Comparison of ENCODE assay signal across 29 cellular contexts in genomic region chr17:7418472-7419152, GRCh38. TPM values are rescaled to one million over a fixed set of nuclear protein-coding genes. Genes with fewer than 3 reads are reported as not detected.
"Had no signal": no experiment of that assay in that cellular context is flagged by ENCODE, and none has a peak within 500 bp of the region (broad histone marks: within the 10 kb centered on the region; RNA-seq: fewer than 3 reads in every experiment).

No MANE protein-coding gene starts in this region.

- H3K27ac ChIP-seq: KMS-11 had no signal

- H3K9ac ChIP-seq: KMS-11 had no signal

- H3K4me2 ChIP-seq: KMS-11 had no signal

- ATAC-seq: activated CD8-positive, alpha-beta memory T cell treated with anti-CD3 and anti-CD28 coated beads, Interleukin-2, amount 10 ng/mL, durations not matched to agents 7 days and 5 days; activated naive CD4-positive, alpha-beta T cell treated with anti-CD3 and anti-CD28 coated beads, Interleukin-2, amount 50 U/mL, for 72 hours; activated naive CD8-positive, alpha-beta T cell treated with anti-CD3 and anti-CD28 coated beads, Interleukin-2, amount 50 U/mL, for 24 hours; T-helper 17 cell; WTC11 had no signal

- DNase-seq: activated CD4-positive, alpha-beta T cell treated with anti-CD3 and anti-CD28 coated beads for 1 hour; activated CD4-positive, alpha-beta T cell treated with anti-CD3 and anti-CD28 coated beads, Interleukin-2, amount 10 ng/mL, durations not matched to agents 24 days and 14 days; activated CD4-positive, alpha-beta T cell treated with anti-CD3 and anti-CD28 coated beads, Interleukin-2, amount 50 U/mL, for 48 hours; activated CD8-positive, alpha-beta memory T cell treated with anti-CD3 and anti-CD28 coated beads, Interleukin-2, amount 10 ng/mL, durations not matched to agents 7 days and 5 days; activated effector memory CD4-positive, alpha-beta T cell treated with Interleukin-2 at 50 U/mL for 16 hours; activated naive CD4-positive, alpha-beta T cell; activated naive CD8-positive, alpha-beta T cell treated with anti-CD3 and anti-CD28 coated beads, Interleukin-2, amount 50 U/mL, for 24 hours; activated T-cell treated with anti-CD3 and anti-CD28 coated beads, Interleukin-2, amount 50 U/mL, for 24 hours; amniotic stem cell; MV-4-11; NCI-H1092 treated with DMSO at 0.1 percent for 48 hours; NCI-H1417 treated with DMSO at 0.1 percent for 48 hours; NCI-H1694; NCI-H2029 treated with DMSO at 0.1 percent for 48 hours; NCI-H345; NCI-H510A; NCI-H69; NK-92 treated with Interleukin-12 subunit alpha and Interleukin-12 subunit beta, amount 100 ng/mL, for 24 hours; OCI-M1; SHP77 treated with DMSO at 0.1 percent for 48 hours; T-helper 17 cell; T-helper 9 cell had no signal

RNA-seq across cellular contexts. Expression of gene SPEM1, which starts 1.5 kb away (rescaled TPM):
- total RNA-seq: activated CD4-positive, alpha-beta T cell treated with anti-CD3 and anti-CD28 coated beads, Interleukin-2, amount 10 ng/mL, durations not matched to agents 24 days and 14 days; activated CD8-positive, alpha-beta memory T cell treated with anti-CD3 and anti-CD28 coated beads, Interleukin-2, amount 10 ng/mL, durations not matched to agents 7 days and 5 days; activated naive CD4-positive, alpha-beta T cell treated with anti-CD3 and anti-CD28 coated beads, Interleukin-2, amount 50 U/mL, for 72 hours; activated T-helper 1 cell treated with anti-CD3 and anti-CD28 coated beads, Interleukin-12 subunit alpha, Interleukin-12 subunit beta, Interleukin-2, Interleukin-4 antibody, amounts not matched to agents 30 ng/mL and 10 ng/mL and 1 ng/mL, durations not matched to agents 14 hours and 24 hours and 36 hours; cardiac septum; MCF 10A; SK-MEL-5; T-helper 17 cell had no signal

RNA-seq across cellular contexts. Expression of gene SPEM2, which starts 6.8 kb away (rescaled TPM):
- total RNA-seq: activated CD4-positive, alpha-beta T cell treated with anti-CD3 and anti-CD28 coated beads, Interleukin-2, amount 10 ng/mL, durations not matched to agents 24 days and 14 days; activated CD8-positive, alpha-beta memory T cell treated with anti-CD3 and anti-CD28 coated beads, Interleukin-2, amount 10 ng/mL, durations not matched to agents 7 days and 5 days; activated T-helper 1 cell treated with anti-CD3 and anti-CD28 coated beads, Interleukin-12 subunit alpha, Interleukin-12 subunit beta, Interleukin-2, Interleukin-4 antibody, amounts not matched to agents 30 ng/mL and 10 ng/mL and 1 ng/mL, durations not matched to agents 14 hours and 24 hours and 36 hours; cardiac septum; MCF 10A; SK-MEL-5; T-helper 17 cell had no signal

RNA-seq across cellular contexts. Expression of gene SPEM3, which starts 10.0 kb away (rescaled TPM):
- total RNA-seq: activated CD4-positive, alpha-beta T cell treated with anti-CD3 and anti-CD28 coated beads, Interleukin-2, amount 10 ng/mL, durations not matched to agents 24 days and 14 days; activated CD8-positive, alpha-beta memory T cell treated with anti-CD3 and anti-CD28 coated beads, Interleukin-2, amount 10 ng/mL, durations not matched to agents 7 days and 5 days; activated naive CD4-positive, alpha-beta T cell treated with anti-CD3 and anti-CD28 coated beads, Interleukin-2, amount 50 U/mL, for 72 hours; activated T-helper 1 cell treated with anti-CD3 and anti-CD28 coated beads, Interleukin-12 subunit alpha, Interleukin-12 subunit beta, Interleukin-2, Interleukin-4 antibody, amounts not matched to agents 30 ng/mL and 10 ng/mL and 1 ng/mL, durations not matched to agents 14 hours and 24 hours and 36 hours; cardiac septum; MCF 10A; SK-MEL-5; T-helper 17 cell; WTC11 had no signal
